Comparison of ENCODE assay signal across 8 cellular contexts in genomic region chr1:75723989-75724471, GRCh38. TPM values are rescaled to one million over a fixed set of nuclear protein-coding genes. Genes with fewer than 3 reads are reported as not detected.
DNase-seq lines count a peak whose midpoint lies in the region; ATAC-seq and TF ChIP-seq lines count a peak whose summit lies in the region.

No MANE protein-coding gene starts in this region.

- WGBS in SK-N-SH (ENCODE audit: low lambda C conversion rate), result 4% methylated on average over 16 of the region's 30 CpGs
- WGBS in right cardiac atrium, result under 1% methylated on average over 30 of the region's 30 CpGs
- WGBS in prostate gland, result 2% methylated on average over 29 of the region's 30 CpGs

- H3K9me2 ChIP-seq in HCT116 (ENCODE audit: insufficient read depth) (no peaks in the 10 kb centered on the region), SK-N-SH (no peaks in the 10 kb centered on the region)

- no TSS peak for BruUV-seq in HCT116 (replicated peaks; lab: Mats Ljungman, UMichigan)

- POLR2A ChIA-PET in GM10248 (lab: Yijun Ruan, JAX), result no interaction called here
- POLR2A ChIA-PET in HCT116 (lab: Charles Lee), result interaction anchor here (1.3 kb wide), 1 partner anchor 62 kb away, joined by 5 read pairs; the partner anchor contains the start of gene RABGGTB
- POLR2A ChIA-PET in SK-N-SH (lab: Yijun Ruan, JAX), result interaction anchor here (1.3 kb wide), 1 partner anchor 61 kb away, joined by 7 read pairs; the partner anchor contains the start of gene RABGGTB

- CTCF ChIA-PET in GM10248 (lab: Yijun Ruan, JAX), result no interaction called here
- CTCF ChIA-PET in HCT116 (lab: Charles Lee), result no interaction called here
- CTCF ChIA-PET in SK-N-SH (lab: Yijun Ruan, JAX), result no interaction called here

- in situ Hi-C loops in KBM-7 (cut with MboI; ENCODE audit: low pct_unique_long_range_greater_than_20kb, low sequenced_read_pairs), result no loop called here

- H3K27me3 ChIP-seq in HCT116 (ENCODE audit: insufficient read depth, low read length) (no peaks in the 10 kb centered on the region), SK-N-SH (ENCODE audit: insufficient read depth) (no peaks in the 10 kb centered on the region), right cardiac atrium (ENCODE audit: control insufficient read depth, insufficient read depth) (no peaks in the 10 kb centered on the region), prostate gland (replicated peaks; ENCODE audit: insufficient read depth) (no peaks in the 10 kb centered on the region)

- RAD21 ChIA-PET in HCT116 (lab: Charles Lee; ENCODE audit: low non-redundant PET in 1 of 2, low total read pairs in 2 of 2, uncharacterized antibody in 2 of 2, unreplicated experiment in 2 of 2), result no interaction called here

- TF ChIP-seq POLR2A in HCT116 (IDR thresholded peaks at IDR 0.05; ENCODE audit: borderline replicate concordance, extremely low read depth, insufficient read depth, insufficient read length) (no peak), prostate gland (IDR thresholded peaks at IDR 0.05) (no peak)

- H3K9ac ChIP-seq in HCT116 (ENCODE audit: low read length), result peak overlapping the region; percentile 87
- H3K9ac ChIP-seq in SK-N-SH, result peak overlapping the region; percentile 83

- H4K20me1 ChIP-seq in HCT116 (ENCODE audit: insufficient read depth), result no peaks in the 10 kb centered on the region
- H4K20me1 ChIP-seq in SK-N-SH (ENCODE audit: insufficient read depth), result no peaks in the 10 kb centered on the region; the same call in 1 of the 2 replicates

- peaks cover 44% of the 10 kb centered on the region for H3K79me2 ChIP-seq in HCT116 (ENCODE audit: insufficient read depth, low read length)
- H3K79me2 ChIP-seq in SK-N-SH (ENCODE audit: insufficient read depth), result peaks cover 45% of the 10 kb centered on the region

- no peaks in the 10 kb centered on the region for H3K36me3 ChIP-seq in HCT116 (ENCODE audit: control insufficient read depth in 1 of 2, insufficient read depth in 2 of 2, low read length in 2 of 2)
- peaks cover 0 to 9% of the 10 kb centered on the region in 2 experiments for H3K36me3 ChIP-seq in SK-N-SH (replicated peaks in 1 of 2; ENCODE audit: control insufficient read depth in 1 of 2, insufficient read depth in 2 of 2, low read length in 1 of 2)
- H3K36me3 ChIP-seq in prostate gland, result no peaks in the 10 kb centered on the region

- H3K4me1 ChIP-seq in HCT116 (ENCODE audit: control insufficient read depth in 1 of 2, insufficient read depth in 2 of 2, low read length in 2 of 2), result peaks cover 12 to 25% of the 10 kb centered on the region in 2 experiments
- H3K4me1 ChIP-seq in SK-N-SH (ENCODE audit: control insufficient read depth in 1 of 2, insufficient read depth in 2 of 2, low read depth in 1 of 2, low read length in 1 of 2), result peaks cover 0 to 8% of the 10 kb centered on the region in 2 experiments; a peak in 3 of 4 replicates
- H3K4me1 ChIP-seq in right cardiac atrium (ENCODE audit: control insufficient read depth, insufficient read depth, low read length), result no peaks in the 10 kb centered on the region
- no peaks in the 10 kb centered on the region for H3K4me1 ChIP-seq in prostate gland (replicated peaks)

- ATAC-seq in HCT116, result peak; percentile 88
- peak; percentile 97 to 98 for ATAC-seq in right cardiac atrium

- H3K4me3 ChIP-seq in HCT116 (replicated peaks in 1 of 2; ENCODE audit: low read depth in 1 of 2, low read length in 2 of 2) (peak overlapping the region; percentile 85 to 88), SK-N-SH (ENCODE audit: low read depth in 2 of 2, low read length in 1 of 2) (peak overlapping the region; percentile 94 to 96), right cardiac atrium (ENCODE audit: low read length) (peak overlapping the region; percentile 83), prostate gland (peak overlapping the region; percentile 52 to 83)

- H2AFZ ChIP-seq in HCT116 (ENCODE audit: low read depth, low read length, poor library complexity, severe bottlenecking), result peak overlapping the region; percentile 31
- peak overlapping the region; percentile 85 for H2AFZ ChIP-seq in SK-N-SH (ENCODE audit: low read depth)

- H3K27ac ChIP-seq in HCT116 (ENCODE audit: low read depth, low read length) (peak overlapping the region; percentile 47), SK-N-SH (ENCODE audit: low read depth in 2 of 2, low read length in 1 of 2) (peak overlapping the region; percentile 81 to 97), right cardiac atrium (ENCODE audit: low read length) (peak overlapping the region; percentile 93), prostate gland (peak overlapping the region; percentile 88 to 90)

- TF ChIP-seq CTCF in GM10248 (IDR thresholded peaks at IDR 0.05; ENCODE audit: control extremely low read depth, extremely low read depth, low read depth, missing control alignments) (no peak), HCT116 (IDR thresholded peaks at IDR 0.05 in 2 of 3, conservative IDR thresholded peaks at IDR 0.05 in 1 of 3; ENCODE audit: borderline replicate concordance in 1 of 3, insufficient read depth in 1 of 3, low read depth in 2 of 3, low read length in 2 of 3) (no peak), SK-N-SH (IDR thresholded peaks at IDR 0.05) (no peak), prostate gland (IDR thresholded peaks at IDR 0.05) (no peak)

- intact Hi-C loops in HCT116 (cut with micrococcal nuclease) (loop anchor here (1.0 kb wide), 1 partner anchor 61 kb away; no protein-coding TSS in a partner anchor), right cardiac atrium (cut with DNase I) (no loop called here), prostate gland (cut with DNase I) (loop anchor here (5.0 kb wide), 1 partner anchor 63 kb away; the partner anchor contains the start of gene RABGGTB)

- H3K9me3 ChIP-seq in HCT116 (ENCODE audit: control insufficient read depth in 1 of 2, insufficient read depth in 1 of 2, low read depth in 1 of 2, low read length in 2 of 2), result no peaks in the 10 kb centered on the region
- no peaks in the 10 kb centered on the region for H3K9me3 ChIP-seq in SK-N-SH
- no peaks in the 10 kb centered on the region for H3K9me3 ChIP-seq in right cardiac atrium (ENCODE audit: control insufficient read depth, low read length)
- no peaks in the 10 kb centered on the region for H3K9me3 ChIP-seq in prostate gland

- TF ChIP-seq EP300 in SK-N-SH (IDR thresholded peaks at IDR 0.05; ENCODE audit: borderline replicate concordance in 1 of 2, low read depth in 1 of 2, low read length in 1 of 2), result no peak

- no peak for TF ChIP-seq RAD21 in HCT116 (IDR thresholded peaks at IDR 0.05; ENCODE audit: low read depth)
- no peak for TF ChIP-seq RAD21 in SK-N-SH (IDR thresholded peaks at IDR 0.05; ENCODE audit: low read length)

- H3F3A ChIP-seq in SK-N-SH (replicated peaks; ENCODE audit: insufficient read depth), result peaks cover 2% of the 10 kb centered on the region

- H3K4me2 ChIP-seq in HCT116 (ENCODE audit: low read length) (peak overlapping the region; percentile 80), SK-N-SH (peak overlapping the region; percentile 80)

- DNase-seq in GM10248 (ENCODE audit: extremely low spot score) (peak; percentile 86), HCT116 (ENCODE audit: low read depth, low spot score) (peak; percentile 49), M059J (ENCODE audit: low read depth) (peak; percentile 70), SK-N-SH (peak; percentile 92), anterior cingulate cortex (lab: John Stamatoyannopoulos, UW) (peak in 49 of 58 donors; percentile 54 to 94 (median 85)), right cardiac atrium (peak; percentile 90 to 94 (median 94)), prostate gland (ENCODE audit: low spot score) (peak; percentile 70), KBM-7 (no peak)

TF ChIP-seq in HCT116, 20 proteins besides CTCF, POLR2A, EP300 and RAD21:
- no peak for TF ChIP-seq ATF3 (IDR thresholded peaks at IDR 0.05)
- TF ChIP-seq JUND (IDR thresholded peaks at IDR 0.05), result no peak
- peak; percentile 41 for TF ChIP-seq ZFX (IDR thresholded peaks at IDR 0.05)
- no peak for TF ChIP-seq POLR2AphosphoS5 (IDR thresholded peaks at IDR 0.05; ENCODE audit: low read depth, low read length)
- TF ChIP-seq ZNF274 (IDR thresholded peaks at IDR 0.05; ENCODE audit: low read depth, low read length), result no peak
- 0 out of 2 replicates have a peak, but pooled peaks have one; percentile 15 for TF ChIP-seq SIN3A (IDR thresholded peaks at IDR 0.05; ENCODE audit: low read depth)
- TF ChIP-seq SRF (IDR thresholded peaks at IDR 0.05; ENCODE audit: low read depth), result no peak

TF ChIP-seq in SK-N-SH, 30 proteins besides CTCF, POLR2A, EP300 and RAD21:
- TF ChIP-seq MAX (IDR thresholded peaks at IDR 0.05; ENCODE audit: low read depth) (peak; percentile 74), MEF2A (IDR thresholded peaks at IDR 0.05; ENCODE audit: borderline replicate concordance, low read depth) (no peak), TAF1 (IDR thresholded peaks at IDR 0.05; ENCODE audit: borderline replicate concordance, low read depth, low read length) (peak; percentile 69; the same call in 1 of the 2 replicates), POLR2AphosphoS5 (IDR thresholded peaks at IDR 0.05; ENCODE audit: low read depth, low read length) (peak; percentile 83), NRF1 (IDR thresholded peaks at IDR 0.05; ENCODE audit: low read depth, low read length) (no peak)
TF ChIP-seq in SK-N-SH: peak in this region for 3.

RNA-seq across cellular contexts. Expression of gene ACADM, which starts 0.5 kb away (rescaled TPM):
- total RNA-seq in HCT116 (2021; ENCODE audit: unreplicated experiment), result 48.7 TPM
- polyA plus RNA-seq in HCT116 (2012), result 14.9 and 24.9 TPM in 2 replicates
- 55.1 and 65.1 TPM in 2 replicates for total RNA-seq in M059J (2014; rRNA removed; shearing (Covaris generic))
- 18.6 and 25.9 TPM in 2 replicates for polyA plus RNA-seq in SK-N-SH (2012; rRNA removed)
- 29.3 and 45.8 TPM in 2 replicates for polyA plus RNA-seq in SK-N-SH (2012; cell fraction: cytosol; rRNA removed)
- polyA plus RNA-seq in SK-N-SH (2012; cell fraction: nucleus; rRNA removed), result 10.8 and 23.0 TPM in 2 replicates
- 100 to 1,000 TPM; 171 to 197 (median 184) TPM for total RNA-seq in right cardiac atrium
- polyA plus RNA-seq in right cardiac atrium, result 105 TPM
- total RNA-seq in prostate gland, result 10 to 100 TPM; 45.4 to 49.4 TPM

Comparison
In these comparisons a context has a peak if more than half of its experiments do, and no peak if none do; other contexts are left out.
1. intact Hi-C loops: an anchor here in HCT116 (1.0 kb wide) and prostate gland (5.0 kb wide); none called in right cardiac atrium.